26 cellular contexts compared by ENCODE assay signal in genomic region chr20:61397790-61398189, GRCh38.
"Had no signal": no experiment of that assay in that cellular context is flagged by ENCODE, and none has a peak within 500 bp of the region (broad histone marks: within the 10 kb centered on the region; RNA-seq: fewer than 3 reads in every experiment).

No MANE protein-coding gene starts in this region.

- H3K9me3 ChIP-seq: lower lobe of right lung, ovary, prostate gland, thoracic aorta, upper lobe of right lung had no signal

- H3K27ac ChIP-seq: heart right ventricle, hepatocyte, lower lobe of right lung, ovary, prostate gland, skin epidermis, suprapubic skin, thoracic aorta, tibial artery, upper lobe of right lung had no signal

- ATAC-seq: heart right ventricle; left cardiac atrium; left lobe of liver; lower lobe of right lung; natural killer cell; right cardiac atrium; sciatic nerve; stimulated activated effector memory CD8-positive, alpha-beta T cell treated with anti-CD3 and anti-CD28 coated beads, Interleukin-12 subunit alpha, Interleukin-12 subunit beta, amount 100 ng/mL, for 72 hours; upper lobe of right lung had no signal

- H3K4me3 ChIP-seq: heart right ventricle, hepatocyte, lower lobe of right lung, ovary, prostate gland, skin epidermis, suprapubic skin, thoracic aorta, tibial artery, upper lobe of right lung had no signal

- H3K27me3 ChIP-seq: heart right ventricle, hepatocyte, ovary, upper lobe of right lung had no signal

- H3K36me3 ChIP-seq: heart right ventricle, lower lobe of right lung, ovary, prostate gland, suprapubic skin, thoracic aorta, tibial artery, upper lobe of right lung had no signal

- H3K79me2 ChIP-seq: hepatocyte had no signal

- H3K4me1 ChIP-seq: heart right ventricle, lower lobe of right lung, prostate gland, suprapubic skin, tibial artery, upper lobe of right lung had no signal

- H3K4me2 ChIP-seq: hepatocyte had no signal

- DNase-seq: heart right ventricle; islet precursor cell; kidney glomerular epithelial cell; left cardiac atrium; lower lobe of right lung; mammary epithelial cell; mesenchymal stem cell; naive B cell; natural killer cell; nephron progenitor cell; ovary; retina; right cardiac atrium; stimulated activated CD4-positive, alpha-beta T cell treated with anti-CD3 and anti-CD28 coated beads, Interleukin-4, amount 100 ng/mL, for 24 hours; stimulated activated naive CD4-positive, alpha-beta T cell; tibial artery; trophoblast cell; upper lobe of right lung had no signal
